Comparison of ENCODE assay signal across 29 cellular contexts in genomic region chr6:100101656-100102055, GRCh38.
"Had no signal": no experiment of that assay in that cellular context is flagged by ENCODE, and none has a peak within 500 bp of the region (broad histone marks: within the 10 kb centered on the region; RNA-seq: fewer than 3 reads in every experiment).

No MANE protein-coding gene starts in this region.

- H3K36me3 Mint-ChIP-seq: activated CD8-positive, alpha-beta memory T cell treated with anti-CD3 and anti-CD28 coated beads, Interleukin-2, amount 10 ng/mL, durations not matched to agents 7 days and 5 days; activated naive CD4-positive, alpha-beta T cell treated with anti-CD3 and anti-CD28 coated beads, Interleukin-2, amount 50 U/mL, for 72 hours; immature natural killer cell; mesothelial cell of epicardium; naive thymus-derived CD4-positive, alpha-beta T cell; WTC11 had no signal

- H3K27me3 ChIP-seq: body of pancreas, sigmoid colon had no signal

- DNase-seq: activated CD4-positive, alpha-beta T cell treated with anti-CD3 and anti-CD28 coated beads for 1 hour; activated CD4-positive, alpha-beta T cell treated with anti-CD3 and anti-CD28 coated beads, Interleukin-2, amount 10 ng/mL, durations not matched to agents 7 days and 5 days; activated CD8-positive, alpha-beta memory T cell treated with anti-CD3 and anti-CD28 coated beads, Interleukin-2, amount 10 ng/mL, durations not matched to agents 7 days and 5 days; activated CD8-positive, alpha-beta T cell treated with anti-CD3 and anti-CD28 coated beads, Interleukin-2, amount 10 ng/mL, durations not matched to agents 7 days and 5 days; activated T-cell treated with anti-CD3 and anti-CD28 coated beads, Interleukin-2, amount 50 U/mL, for 48 hours; aorta; body of pancreas; dorsolateral prefrontal cortex; effector memory CD4-positive, alpha-beta T cell; heart left ventricle; hypothalamus; immature natural killer cell; naive thymus-derived CD4-positive, alpha-beta T cell; nucleus accumbens; psoas muscle; sigmoid colon; stimulated activated CD4-positive, alpha-beta T cell treated with anti-CD3 and anti-CD28 coated beads, Interleukin-15, amount 100 ng/mL, for 24 hours; stimulated activated CD4-positive, alpha-beta T cell treated with anti-CD3 and anti-CD28 coated beads, Interleukin-2, amount 100 ng/mL, for 24 hours; stimulated activated naive CD4-positive, alpha-beta T cell; T-helper 2 cell; tibial artery; upper lobe of right lung had no signal

- H2AFZ ChIP-seq: parathyroid adenoma had no signal

- H3K9me3 Mint-ChIP-seq: activated CD4-positive, alpha-beta T cell treated with anti-CD3 and anti-CD28 coated beads, Interleukin-2, amount 10 ng/mL, durations not matched to agents 7 days and 5 days; activated naive CD4-positive, alpha-beta T cell treated with anti-CD3 and anti-CD28 coated beads, Interleukin-2, amount 50 U/mL, for 72 hours; activated T-helper 2 cell treated with anti-CD3 and anti-CD28 coated beads, Interferon-gamma antibody, Interleukin-2, Interleukin-4, amounts not matched to agents 10 μg/mL and 5 μg/mL and 100 μg/mL, durations not matched to agents 14 hours and 24 hours and 36 hours; immature natural killer cell; mesothelial cell of epicardium; naive thymus-derived CD4-positive, alpha-beta T cell; neural crest cell; WTC11 had no signal

- H3K36me3 ChIP-seq: heart left ventricle, sigmoid colon, suprapubic skin, tibial artery, upper lobe of right lung had no signal

- H3K4me3 ChIP-seq: body of pancreas, dorsolateral prefrontal cortex, heart left ventricle, psoas muscle, sigmoid colon, suprapubic skin, tibial artery, upper lobe of right lung had no signal

- H3K27ac Mint-ChIP-seq: activated CD4-positive, alpha-beta T cell treated with anti-CD3 and anti-CD28 coated beads, Interleukin-2, amount 10 ng/mL, durations not matched to agents 7 days and 5 days; activated CD8-positive, alpha-beta memory T cell treated with anti-CD3 and anti-CD28 coated beads, Interleukin-2, amount 10 ng/mL, durations not matched to agents 7 days and 5 days; activated CD8-positive, alpha-beta T cell treated with anti-CD3 and anti-CD28 coated beads, Interleukin-2, amount 10 ng/mL, durations not matched to agents 7 days and 5 days; activated naive CD4-positive, alpha-beta T cell treated with anti-CD3 and anti-CD28 coated beads, Interleukin-2, amount 50 U/mL, for 72 hours; activated T-helper 2 cell treated with anti-CD3 and anti-CD28 coated beads, Interferon-gamma antibody, Interleukin-2, Interleukin-4, amounts not matched to agents 10 μg/mL and 5 μg/mL and 100 μg/mL, durations not matched to agents 14 hours and 24 hours and 36 hours; immature natural killer cell; mesothelial cell of epicardium; naive thymus-derived CD4-positive, alpha-beta T cell; WTC11 had no signal

- H3K4me1 ChIP-seq: body of pancreas, heart left ventricle, psoas muscle, sigmoid colon, suprapubic skin, tibial artery, upper lobe of right lung had no signal

- H3K4me3 Mint-ChIP-seq: activated CD4-positive, alpha-beta T cell treated with anti-CD3 and anti-CD28 coated beads, Interleukin-2, amount 10 ng/mL, durations not matched to agents 7 days and 5 days; activated CD8-positive, alpha-beta memory T cell treated with anti-CD3 and anti-CD28 coated beads, Interleukin-2, amount 10 ng/mL, durations not matched to agents 7 days and 5 days; activated CD8-positive, alpha-beta T cell treated with anti-CD3 and anti-CD28 coated beads, Interleukin-2, amount 10 ng/mL, durations not matched to agents 7 days and 5 days; immature natural killer cell; mesothelial cell of epicardium; naive thymus-derived CD4-positive, alpha-beta T cell; neural crest cell; WTC11 had no signal

- H3K9me3 ChIP-seq: body of pancreas, heart left ventricle, psoas muscle, sigmoid colon, suprapubic skin, tibial artery, upper lobe of right lung had no signal

- H3K9ac ChIP-seq: parathyroid adenoma had no signal

- ATAC-seq: activated CD8-positive, alpha-beta memory T cell treated with anti-CD3 and anti-CD28 coated beads, Interleukin-2, amount 10 ng/mL, durations not matched to agents 7 days and 5 days; activated CD8-positive, alpha-beta T cell treated with anti-CD3 and anti-CD28 coated beads, Interleukin-2, amount 10 ng/mL, durations not matched to agents 7 days and 5 days; activated naive CD4-positive, alpha-beta T cell treated with anti-CD3 and anti-CD28 coated beads, Interleukin-2, amount 50 U/mL, for 72 hours; body of pancreas; heart left ventricle; naive thymus-derived CD4-positive, alpha-beta T cell; upper lobe of right lung; WTC11 had no signal

- H3K27ac ChIP-seq: body of pancreas, dorsolateral prefrontal cortex, heart left ventricle, parathyroid adenoma, psoas muscle, sigmoid colon, suprapubic skin, tibial artery, upper lobe of right lung had no signal

- H3K79me2 ChIP-seq: parathyroid adenoma had no signal

- H3K4me1 Mint-ChIP-seq: activated CD4-positive, alpha-beta T cell treated with anti-CD3 and anti-CD28 coated beads, Interleukin-2, amount 10 ng/mL, durations not matched to agents 7 days and 5 days; activated CD8-positive, alpha-beta memory T cell treated with anti-CD3 and anti-CD28 coated beads, Interleukin-2, amount 10 ng/mL, durations not matched to agents 7 days and 5 days; immature natural killer cell had no signal
